In the genomic region with DNA sequence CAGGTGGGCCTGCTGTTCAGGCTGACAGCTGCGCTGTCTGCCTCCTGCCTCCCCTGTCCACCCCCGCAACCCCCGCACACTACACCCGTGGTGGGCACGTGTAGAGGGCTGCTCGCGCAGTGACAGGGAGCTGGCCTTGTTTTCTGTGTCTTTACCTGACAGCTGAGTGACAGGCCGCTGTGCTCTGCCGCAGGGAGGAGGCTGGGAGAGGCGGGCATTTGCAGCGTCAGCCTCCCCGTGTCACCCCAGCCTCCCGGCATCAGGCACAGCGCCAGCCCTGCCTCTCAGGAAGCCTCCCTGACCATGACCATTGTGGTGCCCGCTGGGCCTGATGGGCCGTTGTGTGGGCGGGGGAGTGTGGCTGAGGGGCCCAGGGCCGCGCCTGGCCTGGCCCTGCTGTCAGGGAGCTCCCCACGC, we compare ENCODE assay signal across 15 cellular contexts. TPM values are rescaled to one million over a fixed set of nuclear protein-coding genes. Genes with fewer than 3 reads are reported as not detected.
A peak's percentile ranks its signal among the peaks of the same experiment; 100 is the strongest.
DNase-seq lines count a peak whose midpoint lies in the region; ATAC-seq and TF ChIP-seq lines count a peak whose summit lies in the region.
"Had no signal": no experiment of that assay in that cellular context is flagged by ENCODE, and none has a peak within 500 bp of the region (broad histone marks: within the 10 kb centered on the region; RNA-seq: fewer than 3 reads in every experiment).

No MANE protein-coding gene starts in this region.

- intact Hi-C loops in gastrocnemius medialis (cut with DNase I; ENCODE audit: low total_unique reads): no loop called here

- in situ Hi-C loops in gastrocnemius medialis (cut with MboI; ENCODE audit: low sequenced_read_pairs in 4 of 4): no loop called here

- DNase-seq in NCI-H1092 (lab: John Stamatoyannopoulos, UW) (peak; percentile 29), cerebellar cortex (ENCODE audit: low spot score) (peak; percentile 68), gastrocnemius medialis (no peak), NOMO-1 (lab: John Stamatoyannopoulos, UW; ENCODE audit: unreplicated experiment in 2 of 2) (no peak), UCSD-AML1 (lab: John Stamatoyannopoulos, UW; ENCODE audit: unreplicated experiment) (no peak), SIG-M5 (lab: John Stamatoyannopoulos, UW) (no peak)
- DNase-seq: naive thymus-derived CD4-positive, alpha-beta T cell; NCI-H1436 treated with DMSO at 0.1 percent for 48 hours; stimulated activated CD4-positive, alpha-beta T cell treated with anti-CD3 and anti-CD28 coated beads, Interleukin-2, amount 100 ng/mL, for 24 hours; SW 1271 had no signal

- no peaks in the 10 kb centered on the region for H3K36me3 ChIP-seq in gastrocnemius medialis

- H3K4me1 ChIP-seq in gastrocnemius medialis: peaks cover 0 to 14% of the 10 kb centered on the region in 2 donors

- H3K4me3 ChIP-seq in gastrocnemius medialis: no peak overlapping the region
- H3K4me3 ChIP-seq: cardiac muscle cell had no signal

- no peak for TF ChIP-seq CTCF in gastrocnemius medialis (IDR thresholded peaks at IDR 0.05 in 4 of 5, conservative IDR thresholded peaks at IDR 0.05 in 1 of 5)

- no peak for ATAC-seq in gastrocnemius medialis
- ATAC-seq in GM19328 (IDR thresholded peaks at IDR 0.05; ENCODE audit: unreplicated experiment): no peak
- ATAC-seq: activated T-helper 17 cell treated with anti-CD3 and anti-CD28 coated beads, Interleukin-2, amount 50 U/mL, for 72 hours; naive thymus-derived CD4-positive, alpha-beta T cell; stimulated activated memory B cell treated with anti-CD40 and anti-IgM and Interleukin-4, amounts not matched to agents 10 μg/mL and 1 μg/mL and 100 μg/mL, for 72 hours had no signal

- H3K9me3 ChIP-seq in gastrocnemius medialis: no peaks in the 10 kb centered on the region

- TF ChIP-seq POLR2A in gastrocnemius medialis (IDR thresholded peaks at IDR 0.05): no peak

- no peaks in the 10 kb centered on the region for H3K27me3 ChIP-seq in layer of hippocampus (ENCODE audit: control insufficient read depth, insufficient read depth, low read length)
- no peaks in the 10 kb centered on the region for H3K27me3 ChIP-seq in gastrocnemius medialis
- H3K27me3 ChIP-seq: cardiac muscle cell had no signal

- H3K27ac ChIP-seq in layer of hippocampus (ENCODE audit: low read depth, low read length): peak overlapping the region; percentile 22
- H3K27ac ChIP-seq in gastrocnemius medialis: peak overlapping the region in 3 of 4 donors; percentile 36 to 66 (median 46)
- H3K27ac ChIP-seq: cardiac muscle cell had no signal

RNA-seq across cellular contexts. Expression of gene RELT, which starts 32.0 kb away (rescaled TPM):
- total RNA-seq in gastrocnemius medialis: 10 to 100 TPM; 18.5 to 63.5 (median 36.7) TPM

RNA-seq across cellular contexts. Expression of gene ARHGEF17, which starts 36.1 kb away (rescaled TPM):
- total RNA-seq in gastrocnemius medialis: 10 to 100 TPM in 3 of 4 donors, 1 to 10 TPM in 1; 8.9 to 16.9 (median 13.9) TPM

Comparison
In these comparisons a context has a peak if more than half of its experiments do, and no peak if none do; other contexts are left out.
1. DNase-seq: peak in NCI-H1092 (single experiment) and cerebellar cortex (single experiment); none in gastrocnemius medialis (0 of 2), NOMO-1 (0 of 2), UCSD-AML1 (single experiment) and SIG-M5 (single experiment).